Comparison of ENCODE assay signal across 1 cellular context in the genomic region with DNA sequence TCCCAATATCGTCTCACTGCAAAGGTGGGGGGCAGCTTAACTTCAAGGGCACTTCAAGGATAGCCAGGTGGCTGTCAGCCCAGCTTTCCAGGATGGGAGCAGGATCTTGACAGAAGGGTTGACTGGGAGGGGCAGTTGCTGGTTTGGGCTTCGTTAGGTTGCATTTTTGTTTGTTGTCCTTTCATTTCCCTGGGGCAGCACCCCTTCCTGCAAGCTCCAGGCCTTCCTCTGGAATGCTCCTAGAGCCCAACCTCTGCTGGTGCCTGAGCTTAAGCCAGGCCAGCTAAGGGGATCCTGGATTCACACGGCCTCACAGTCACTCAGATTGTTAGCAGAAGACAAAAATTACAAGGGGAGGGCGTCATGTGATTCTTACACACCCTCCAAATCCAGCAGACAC.
TF ChIP-seq lines count a peak whose summit lies in the region.

No MANE protein-coding gene starts in this region.

TF ChIP-seq in K562, 482 proteins besides CTCF, POLR2A, EP300 and RAD21:
- TF ChIP-seq RCOR1 (IDR thresholded peaks at IDR 0.05; ENCODE audit: borderline replicate concordance in 1 of 2, low read depth in 2 of 2, low read length in 2 of 2) = no peak
TF ChIP-seq in K562: peak in this region for 0.
